In genomic region chr15:66772604-66772966, GRCh38 we compare ENCODE assay signal across 19 cellular contexts.
DNase-seq lines count a peak whose midpoint lies in the region; ATAC-seq and TF ChIP-seq lines count a peak whose summit lies in the region.
"Had no signal": no experiment of that assay in that cellular context is flagged by ENCODE, and none has a peak within 500 bp of the region (broad histone marks: within the 10 kb centered on the region; RNA-seq: fewer than 3 reads in every experiment).

No MANE protein-coding gene starts in this region.

- H3K9me3 Mint-ChIP-seq in neural crest cell, result no peaks in the 10 kb centered on the region
- H3K9me3 Mint-ChIP-seq in type B pancreatic cell, result no peaks in the 10 kb centered on the region
- H3K9me3 Mint-ChIP-seq in activated naive CD4-positive, alpha-beta T cell treated with anti-CD3 and anti-CD28 coated beads for 36 hours, result no peaks in the 10 kb centered on the region
- H3K9me3 Mint-ChIP-seq: activated CD4-positive, alpha-beta T cell treated with anti-CD3 and anti-CD28 coated beads, Interleukin-2, amount 10 ng/mL, durations not matched to agents 24 days and 14 days; activated naive CD4-positive, alpha-beta T cell treated with anti-CD3 and anti-CD28 coated beads, Interleukin-2, amount 50 U/mL, for 24 hours; stimulated activated naive CD8-positive, alpha-beta T cell treated with anti-CD3 and anti-CD28 coated beads, Interleukin-15, Interleukin-2, amounts not matched to agents 100 ng/mL and 50 ng/mL, for 24 hours had no signal

- DNase-seq in adipocyte (ENCODE audit: low read depth) (no peak), right atrium auricular region (ENCODE audit: low spot score) (no peak), neural crest cell (ENCODE audit: low read depth, low spot score) (no peak), type B pancreatic cell (ENCODE audit: extremely low spot score, unreplicated experiment) (no peak), Kasumi-1 (lab: John Stamatoyannopoulos, UW) (no peak), T-helper 9 cell (no peak)
- no peak for DNase-seq in activated naive CD4-positive, alpha-beta T cell treated with anti-CD3 and anti-CD28 coated beads for 36 hours
- DNase-seq: activated CD4-positive, alpha-beta T cell treated with anti-CD3 and anti-CD28 coated beads, Interleukin-2, amount 10 ng/mL, durations not matched to agents 24 days and 14 days; DMS 273 treated with DMSO at 0.1 percent for 48 hours; midbrain; NCI-H146; NCI-H345; SJCRH30; stimulated activated CD4-positive, alpha-beta T cell treated with anti-CD3 and anti-CD28 coated beads, Interleukin-12 subunit alpha, Interleukin-12 subunit beta, amount 100 ng/mL, for 4 hours had no signal

- TF ChIP-seq CTCF in right atrium auricular region (IDR thresholded peaks at IDR 0.05), result no peak
- no peak for TF ChIP-seq CTCF in neural crest cell (conservative IDR thresholded peaks at IDR 0.05)
- no peak for TF ChIP-seq CTCF in type B pancreatic cell (conservative IDR thresholded peaks at IDR 0.05)

- H3K4me1 ChIP-seq in adipocyte (ENCODE audit: control insufficient read depth, insufficient read depth, low read length) (peaks cover 70% of the 10 kb centered on the region), right atrium auricular region (peaks cover 0 to 50% of the 10 kb centered on the region in 2 donors)
- H3K4me1 ChIP-seq: SJCRH30 had no signal

- no peaks in the 10 kb centered on the region for H3K36me3 Mint-ChIP-seq in neural crest cell (ENCODE audit: low read depth)
- no peaks in the 10 kb centered on the region for H3K36me3 Mint-ChIP-seq in type B pancreatic cell
- no peaks in the 10 kb centered on the region for H3K36me3 Mint-ChIP-seq in activated naive CD4-positive, alpha-beta T cell treated with anti-CD3 and anti-CD28 coated beads for 36 hours (ENCODE audit: low read depth)
- H3K36me3 Mint-ChIP-seq: activated naive CD4-positive, alpha-beta T cell treated with anti-CD3 and anti-CD28 coated beads, Interleukin-2, amount 50 U/mL, for 24 hours had no signal

- ATAC-seq in GM19467 (IDR thresholded peaks at IDR 0.05; ENCODE audit: unreplicated experiment), result no peak

- H3K4me3 ChIP-seq in adipocyte (ENCODE audit: low read length), result peak overlapping the region; percentile 18
- no peak overlapping the region for H3K4me3 ChIP-seq in right atrium auricular region
- H3K4me3 ChIP-seq: ovary, SJCRH30 had no signal

- H3K27ac Mint-ChIP-seq in neural crest cell (ENCODE audit: unreplicated experiment), result peak overlapping the region; percentile 83
- H3K27ac Mint-ChIP-seq in type B pancreatic cell, result peak overlapping the region; percentile 89
- H3K27ac Mint-ChIP-seq in activated naive CD4-positive, alpha-beta T cell treated with anti-CD3 and anti-CD28 coated beads for 36 hours, result no peak overlapping the region
- H3K27ac Mint-ChIP-seq: activated CD4-positive, alpha-beta T cell treated with anti-CD3 and anti-CD28 coated beads, Interleukin-2, amount 10 ng/mL, durations not matched to agents 24 days and 14 days; activated naive CD4-positive, alpha-beta T cell treated with anti-CD3 and anti-CD28 coated beads, Interleukin-2, amount 50 U/mL, for 24 hours; stimulated activated naive CD8-positive, alpha-beta T cell treated with anti-CD3 and anti-CD28 coated beads, Interleukin-15, Interleukin-2, amounts not matched to agents 100 ng/mL and 50 ng/mL, for 24 hours had no signal

- H3K36me3 ChIP-seq in adipocyte (ENCODE audit: control insufficient read depth, insufficient read depth, low read length, severe bottlenecking) (peaks cover 23% of the 10 kb centered on the region), right atrium auricular region (no peaks in the 10 kb centered on the region)
- H3K36me3 ChIP-seq: ovary, SJCRH30 had no signal

- intact Hi-C loops in activated naive CD4-positive, alpha-beta T cell treated with anti-CD3 and anti-CD28 coated beads for 36 hours (cut with micrococcal nuclease), result no loop called here

- H3K9me3 ChIP-seq in adipocyte (ENCODE audit: control insufficient read depth, low read length) (no peaks in the 10 kb centered on the region), right atrium auricular region (no peaks in the 10 kb centered on the region)
- H3K9me3 ChIP-seq: BE2C, ovary, SJCRH30 had no signal

- H3K27me3 Mint-ChIP-seq in neural crest cell (ENCODE audit: low read depth) (no peaks in the 10 kb centered on the region), type B pancreatic cell (no peaks in the 10 kb centered on the region)
- no peaks in the 10 kb centered on the region for H3K27me3 Mint-ChIP-seq in activated naive CD4-positive, alpha-beta T cell treated with anti-CD3 and anti-CD28 coated beads for 36 hours (ENCODE audit: low read depth)
- H3K27me3 Mint-ChIP-seq: stimulated activated naive CD8-positive, alpha-beta T cell treated with anti-CD3 and anti-CD28 coated beads, Interleukin-15, Interleukin-2, amounts not matched to agents 100 ng/mL and 50 ng/mL, for 24 hours had no signal

- H3K9ac ChIP-seq in adipocyte (ENCODE audit: low read length), result peak overlapping the region; percentile 57

- H3K4me3 Mint-ChIP-seq in neural crest cell, result no peak overlapping the region
- H3K4me3 Mint-ChIP-seq in type B pancreatic cell, result peak overlapping the region; percentile 54
- H3K4me3 Mint-ChIP-seq in activated naive CD4-positive, alpha-beta T cell treated with anti-CD3 and anti-CD28 coated beads for 36 hours, result no peak overlapping the region
- H3K4me3 Mint-ChIP-seq: activated CD4-positive, alpha-beta T cell treated with anti-CD3 and anti-CD28 coated beads, Interleukin-2, amount 10 ng/mL, durations not matched to agents 24 days and 14 days; activated naive CD4-positive, alpha-beta T cell treated with anti-CD3 and anti-CD28 coated beads, Interleukin-2, amount 50 U/mL, for 24 hours; stimulated activated naive CD8-positive, alpha-beta T cell treated with anti-CD3 and anti-CD28 coated beads, Interleukin-15, Interleukin-2, amounts not matched to agents 100 ng/mL and 50 ng/mL, for 24 hours had no signal

- H3K27ac ChIP-seq in right atrium auricular region, result peak overlapping the region; percentile 63 to 64
- H3K27ac ChIP-seq: SJCRH30 had no signal

- H3K4me1 Mint-ChIP-seq in neural crest cell, result peaks cover 53% of the 10 kb centered on the region
- peaks cover 68% of the 10 kb centered on the region for H3K4me1 Mint-ChIP-seq in type B pancreatic cell (ENCODE audit: unreplicated experiment)
- no peaks in the 10 kb centered on the region for H3K4me1 Mint-ChIP-seq in activated naive CD4-positive, alpha-beta T cell treated with anti-CD3 and anti-CD28 coated beads for 36 hours (ENCODE audit: low read depth)
- H3K4me1 Mint-ChIP-seq: activated CD4-positive, alpha-beta T cell treated with anti-CD3 and anti-CD28 coated beads, Interleukin-2, amount 10 ng/mL, durations not matched to agents 24 days and 14 days; activated naive CD4-positive, alpha-beta T cell treated with anti-CD3 and anti-CD28 coated beads, Interleukin-2, amount 50 U/mL, for 24 hours had no signal

- CTCF ChIA-PET in activated naive CD4-positive, alpha-beta T cell treated with anti-CD3 and anti-CD28 coated beads for 36 hours (lab: Charles Lee), result interaction anchor here (1.2 to 3.0 kb wide), 3 partner anchors 79 to 168 kb away, joined by 6 to 14 read pairs (median 10); no protein-coding TSS in a partner anchor

- H3K27me3 ChIP-seq in adipocyte (replicated peaks; ENCODE audit: control insufficient read depth, insufficient read depth, low read length) (no peaks in the 10 kb centered on the region), right atrium auricular region (no peaks in the 10 kb centered on the region)
- H3K27me3 ChIP-seq: BE2C, ovary, SJCRH30 had no signal
